ENCODE assay signal across 1 cellular context in genomic region chr15:83276661-83277060, GRCh38.
TF ChIP-seq lines count a peak whose summit lies in the region.

No MANE protein-coding gene starts in this region.

TF ChIP-seq in K562, 482 proteins besides CTCF, POLR2A, EP300 and RAD21:
- TF ChIP-seq, protein P1, sequence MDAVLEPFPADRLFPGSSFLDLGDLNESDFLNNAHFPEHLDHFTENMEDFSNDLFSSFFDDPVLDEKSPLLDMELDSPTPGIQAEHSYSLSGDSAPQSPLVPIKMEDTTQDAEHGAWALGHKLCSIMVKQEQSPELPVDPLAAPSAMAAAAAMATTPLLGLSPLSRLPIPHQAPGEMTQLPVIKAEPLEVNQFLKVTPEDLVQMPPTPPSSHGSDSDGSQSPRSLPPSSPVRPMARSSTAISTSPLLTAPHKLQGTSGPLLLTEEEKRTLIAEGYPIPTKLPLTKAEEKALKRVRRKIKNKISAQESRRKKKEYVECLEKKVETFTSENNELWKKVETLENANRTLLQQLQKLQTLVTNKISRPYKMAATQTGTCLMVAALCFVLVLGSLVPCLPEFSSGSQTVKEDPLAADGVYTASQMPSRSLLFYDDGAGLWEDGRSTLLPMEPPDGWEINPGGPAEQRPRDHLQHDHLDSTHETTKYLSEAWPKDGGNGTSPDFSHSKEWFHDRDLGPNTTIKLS (IDR thresholded peaks at IDR 0.05; ENCODE audit: borderline replicate concordance, low read depth) = no peak
- TF ChIP-seq CHCHD3 (CRISPR knock-in tag; IDR thresholded peaks at IDR 0.05) (no peak), RCOR1 (IDR thresholded peaks at IDR 0.05; ENCODE audit: borderline replicate concordance in 1 of 2, low read depth in 2 of 2, low read length in 2 of 2) (no peak), RBM25 (IDR thresholded peaks at IDR 0.05; ENCODE audit: low read depth, low read length, severe bottlenecking) (peak; percentile 72), MYBL2 (IDR thresholded peaks at IDR 0.05; ENCODE audit: low read depth) (no peak), MYBL2 (CRISPR knock-in tag; IDR thresholded peaks at IDR 0.05; ENCODE audit: borderline replicate concordance) (no peak)
TF ChIP-seq in K562: peak in this region for 1.
